ENCODE assay signal across 1 cellular context in genomic region chr7:101915000-101915399, GRCh38.
TF ChIP-seq lines count a peak whose summit lies in the region.

No MANE protein-coding gene starts in this region.

TF ChIP-seq in GM23338, 12 proteins besides CTCF, POLR2A, EP300 and RAD21 (continued from another document):
- no peak for TF ChIP-seq ZNF462 (CRISPR knock-in tag; IDR thresholded peaks at IDR 0.05)
- no peak for TF ChIP-seq JUNB (IDR thresholded peaks at IDR 0.05; ENCODE audit: unreplicated experiment)
- no peak for TF ChIP-seq ZNF331 (CRISPR knock-in tag; IDR thresholded peaks at IDR 0.05; ENCODE audit: low read depth)
- no peak for TF ChIP-seq STAT1 (IDR thresholded peaks at IDR 0.05; ENCODE audit: unreplicated experiment)
- TF ChIP-seq EZH2phosphoT487 (IDR thresholded peaks at IDR 0.05; ENCODE audit: unreplicated experiment): no peak
- TF ChIP-seq CREB1 (CRISPR knock-in tag; IDR thresholded peaks at IDR 0.05; ENCODE audit: low read depth): no peak
- no peak for TF ChIP-seq REST (IDR thresholded peaks at IDR 0.05; ENCODE audit: unreplicated experiment)
- no peak for TF ChIP-seq ETS1 (IDR thresholded peaks at IDR 0.05)
- no peak for TF ChIP-seq ZNF114 (CRISPR knock-in tag; IDR thresholded peaks at IDR 0.05)
- TF ChIP-seq POLR2AphosphoS5 (IDR thresholded peaks at IDR 0.05; ENCODE audit: low read depth): no peak
